Comparison of ENCODE assay signal across 33 cellular contexts in the genomic region with DNA sequence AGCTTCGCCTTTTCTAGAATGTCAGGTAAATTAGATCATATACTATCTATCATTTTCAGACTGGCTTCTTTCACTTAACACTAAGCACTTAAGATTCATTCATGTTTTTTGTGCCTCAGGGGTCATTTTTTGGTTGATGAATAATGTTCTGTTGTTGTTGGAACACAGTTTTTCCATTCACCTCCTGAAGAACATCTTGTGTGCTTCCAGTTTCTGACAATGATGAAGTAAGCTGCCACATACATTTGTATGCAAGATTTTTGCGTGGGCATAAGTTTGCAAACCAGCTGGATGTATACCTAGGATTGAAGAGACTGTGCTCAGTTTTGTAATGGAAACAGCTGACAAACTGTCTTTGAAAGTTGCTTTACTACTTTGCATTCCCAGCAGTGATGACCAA. TPM values are rescaled to one million over a fixed set of nuclear protein-coding genes. Genes with fewer than 3 reads are reported as not detected.
"Had no signal": no experiment of that assay in that cellular context is flagged by ENCODE, and none has a peak within 500 bp of the region (broad histone marks: within the 10 kb centered on the region; RNA-seq: fewer than 3 reads in every experiment).

No MANE protein-coding gene starts in this region.

- H3K36me3 Mint-ChIP-seq: activated naive CD8-positive, alpha-beta T cell treated with anti-CD3 and anti-CD28 coated beads for 36 hours had no signal

- H3K4me1 ChIP-seq: Peyer's patch had no signal

- H3K27me3 ChIP-seq: Peyer's patch had no signal

- H3K9me3 Mint-ChIP-seq: activated CD8-positive, alpha-beta T cell treated with anti-CD3 and anti-CD28 coated beads for 36 hours; activated naive CD8-positive, alpha-beta T cell treated with anti-CD3 and anti-CD28 coated beads for 36 hours; activated T-cell treated with anti-CD3 and anti-CD28 coated beads, Interleukin-2, amount 50 U/mL, for 72 hours; activated T-helper 17 cell treated with anti-CD3 and anti-CD28 coated beads, Interleukin-2, amount 50 U/mL, for 72 hours had no signal

- H3K9me3 ChIP-seq: Peyer's patch had no signal

- DNase-seq: activated CD4-positive, alpha-beta T cell treated with anti-CD3 and anti-CD28 coated beads, Interleukin-2, amount 10 ng/mL, durations not matched to agents 24 days and 14 days; activated CD4-positive, alpha-beta T cell treated with anti-CD3 and anti-CD28 coated beads, Interleukin-2, amount 50 U/mL, for 4 hours; activated CD8-positive, alpha-beta T cell treated with anti-CD3 and anti-CD28 coated beads for 36 hours; activated effector memory CD4-positive, alpha-beta T cell treated with anti-CD3 and anti-CD28 coated beads, Interleukin-2, amount 50 U/mL, for 16 hours; activated naive CD4-positive, alpha-beta T cell; activated naive CD4-positive, alpha-beta T cell treated with anti-CD3 and anti-CD28 coated beads, Interleukin-2, amount 50 U/mL, for 16 hours; activated naive CD8-positive, alpha-beta T cell treated with anti-CD3 and anti-CD28 coated beads for 36 hours; activated T-cell treated with anti-CD3 and anti-CD28 coated beads, Interleukin-2, amount 50 U/mL, for 1 hour; activated T-cell treated with anti-CD3 and anti-CD28 coated beads, Interleukin-2, amount 50 U/mL, for 72 hours; amniotic stem cell; aorta; caudate nucleus; cerebellar nuclear complex; NCI-H1105; NCI-H1436; NCI-H1694; NCI-H1930; NCI-H2081 treated with DMSO at 0.1 percent for 48 hours; NCI-H345; NCI-H524 treated with DMSO at 0.1 percent for 48 hours; PC-3; Peyer's patch; SIG-M5; SW 1271; T1000 had no signal

- H3K4me3 ChIP-seq: Peyer's patch had no signal

- H3K4me1 Mint-ChIP-seq: activated T-helper 17 cell treated with anti-CD3 and anti-CD28 coated beads, Interleukin-2, amount 50 U/mL, for 72 hours had no signal

- H3K36me3 ChIP-seq: Peyer's patch had no signal

- H3K4me3 Mint-ChIP-seq: activated CD4-positive, alpha-beta T cell treated with anti-CD3 and anti-CD28 coated beads, Interleukin-2, amount 10 ng/mL, durations not matched to agents 24 days and 14 days; activated CD8-positive, alpha-beta T cell treated with anti-CD3 and anti-CD28 coated beads for 36 hours; activated naive CD8-positive, alpha-beta T cell treated with anti-CD3 and anti-CD28 coated beads for 36 hours; activated T-cell treated with anti-CD3 and anti-CD28 coated beads, Interleukin-2, amount 50 U/mL, for 72 hours; activated T-helper 17 cell treated with anti-CD3 and anti-CD28 coated beads, Interleukin-2, amount 50 U/mL, for 72 hours had no signal

- ATAC-seq: PC-3, Right ventricle myocardium inferior had no signal

- H3K27ac Mint-ChIP-seq: activated CD4-positive, alpha-beta T cell treated with anti-CD3 and anti-CD28 coated beads, Interleukin-2, amount 10 ng/mL, durations not matched to agents 24 days and 14 days; activated CD8-positive, alpha-beta T cell treated with anti-CD3 and anti-CD28 coated beads for 36 hours; activated naive CD8-positive, alpha-beta T cell treated with anti-CD3 and anti-CD28 coated beads for 36 hours; activated T-cell treated with anti-CD3 and anti-CD28 coated beads, Interleukin-2, amount 50 U/mL, for 72 hours; activated T-helper 17 cell treated with anti-CD3 and anti-CD28 coated beads, Interleukin-2, amount 50 U/mL, for 72 hours had no signal

- H3K27ac ChIP-seq: Peyer's patch, RWPE1 had no signal

RNA-seq across cellular contexts. Expression of a gene that starts 37.6 kb away (rescaled TPM):
- total RNA-seq: activated CD4-positive, alpha-beta T cell treated with anti-CD3 and anti-CD28 coated beads, Interleukin-2, amount 10 ng/mL, durations not matched to agents 24 days and 14 days; activated CD8-positive, alpha-beta memory T cell treated with anti-CD3 and anti-CD28 coated beads for 36 hours; activated CD8-positive, alpha-beta T cell treated with anti-CD3 and anti-CD28 coated beads for 36 hours; activated naive CD8-positive, alpha-beta T cell treated with anti-CD3 and anti-CD28 coated beads for 36 hours; activated T-cell treated with anti-CD3 and anti-CD28 coated beads, Interleukin-2, amount 50 U/mL, for 72 hours; activated T-helper 17 cell treated with anti-CD3 and anti-CD28 coated beads, Interleukin-2, amount 50 U/mL, for 72 hours; aorta; M059J; NCI-H460; PC-3; Peyer's patch; Right ventricle myocardium inferior; T-helper 1 cell treated with Interleukin-12 subunit alpha and Interleukin-12 subunit beta and Interleukin-4 antibody, amounts not matched to agents 30 ng/mL and 1 ng/mL, for 36 hours; T-helper 2 cell treated with Interferon-gamma antibody and Interleukin-4, amounts not matched to agents 100 ng/mL and 5 ng/mL, for 36 hours had no signal
- polyA plus RNA-seq: aorta had no signal

RNA-seq across cellular contexts. Expression of a gene that starts 45.5 kb away (rescaled TPM):
- total RNA-seq: NCI-H460 had no signal
